3 cellular contexts compared by ENCODE assay signal in the genomic region with DNA sequence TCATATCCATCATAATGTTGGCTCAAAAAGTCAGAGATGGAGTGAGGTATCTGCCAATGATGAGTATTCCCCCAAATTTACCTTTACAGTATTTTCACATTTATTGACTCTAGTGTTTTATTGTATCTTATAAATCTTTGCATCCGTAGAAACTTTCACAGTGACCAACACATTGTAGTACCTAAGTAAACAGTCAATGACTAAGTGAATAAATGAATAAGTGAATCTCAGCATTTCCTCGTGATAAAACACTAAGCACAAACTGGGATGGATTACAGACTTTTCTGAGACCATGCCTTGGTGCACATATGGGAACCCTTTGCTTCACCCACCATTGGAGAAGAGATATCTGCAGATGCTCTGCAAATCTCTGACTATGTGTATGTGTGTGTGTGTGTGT.
"Had no signal": no experiment of that assay in that cellular context is flagged by ENCODE, and none has a peak within 500 bp of the region (broad histone marks: within the 10 kb centered on the region; RNA-seq: fewer than 3 reads in every experiment).

No MANE protein-coding gene starts in this region.

- H3K4me3 ChIP-seq: GM12878 had no signal

- ATAC-seq: GM12878 had no signal

- DNase-seq: GDM1, GF-D8 had no signal
